ENCODE assay signal across 18 cellular contexts in genomic region chr3:114789803-114790202, GRCh38.
DNase-seq lines count a peak whose midpoint lies in the region; ATAC-seq, FAIRE-seq and TF ChIP-seq lines count a peak whose summit lies in the region.
"Had no signal": no experiment of that assay in that cellular context is flagged by ENCODE, and none has a peak within 500 bp of the region (broad histone marks: within the 10 kb centered on the region; RNA-seq: fewer than 3 reads in every experiment).

No MANE protein-coding gene starts in this region.

- no peaks in the 10 kb centered on the region for H3K9me3 ChIP-seq in PC-3 (ENCODE audit: low read length)
- no peaks in the 10 kb centered on the region for H3K9me3 ChIP-seq in kidney (ENCODE audit: control insufficient read depth in 1 of 2, low read length in 2 of 2)
- H3K9me3 ChIP-seq: BLaER1, Caco-2, HAP-1 had no signal

- peak; percentile 3 for FAIRE-seq in kidney (lab: Jason Lieb, UNC)
- no peak for FAIRE-seq in GM12891 (lab: Jason Lieb, UNC)
- FAIRE-seq: GM12892, GM19239, H1 had no signal

- BruUV-seq in PC-3 (replicated peaks; lab: Mats Ljungman, UMichigan), result no TSS peak

- intact Hi-C loops in PC-3 (cut with micrococcal nuclease), result no loop called here
- intact Hi-C loops in kidney (cut with DNase I), result no loop called here

- H3K4me3 ChIP-seq in LNCaP clone FGC (ENCODE audit: low read depth, low read length) (no peak overlapping the region), PC-3 (ENCODE audit: low read length) (no peak overlapping the region), kidney (ENCODE audit: low read length in 2 of 2) (no peak overlapping the region)
- H3K4me3 ChIP-seq: BLaER1, HAP-1 had no signal

- H3K9ac ChIP-seq in PC-3 (ENCODE audit: low read length) (no peak overlapping the region), kidney (ENCODE audit: low read length in 2 of 2) (no peak overlapping the region)
- H3K9ac ChIP-seq: BLaER1 had no signal

- DNase-seq in NCI-H146 (lab: John Stamatoyannopoulos, UW) (peak; percentile 14), NCI-H146 treated with DMSO at 0.1 percent for 48 hours (lab: John Stamatoyannopoulos, UW; ENCODE audit: unreplicated experiment) (no peak), LNCaP clone FGC (ENCODE audit: low read depth) (peak; percentile 58), PC-3 (no peak), kidney (no peak), GM12891 (ENCODE audit: insufficient read length, low spot score) (no peak), globus pallidus (ENCODE audit: low spot score) (no peak)
- DNase-seq: 8988T; AML-193; Caco-2; CD8-positive, alpha-beta memory T cell; DMS79 had no signal

- ATAC-seq in PC-3, result peak; percentile 55
- ATAC-seq in GM21367 (IDR thresholded peaks at IDR 0.05; ENCODE audit: unreplicated experiment), result no peak

- no peaks in the 10 kb centered on the region for H3K27me3 ChIP-seq in PC-3 (ENCODE audit: low read length)
- H3K27me3 ChIP-seq: BLaER1 had no signal

- H3K36me3 ChIP-seq in PC-3 (ENCODE audit: low read depth, low read length) (no peaks in the 10 kb centered on the region), kidney (ENCODE audit: control insufficient read depth in 1 of 2, insufficient read depth in 2 of 2, low read length in 2 of 2) (no peaks in the 10 kb centered on the region)
- H3K36me3 ChIP-seq: BLaER1, HAP-1 had no signal

- H2AFZ ChIP-seq in PC-3 (ENCODE audit: low read length), result no peak overlapping the region

- no peaks in the 10 kb centered on the region for H3F3A ChIP-seq in PC-3 (ENCODE audit: low read length, unreplicated experiment)

- H3K4me1 ChIP-seq in PC-3 (ENCODE audit: insufficient read depth, low read length) (no peaks in the 10 kb centered on the region), kidney (ENCODE audit: control insufficient read depth in 1 of 2, insufficient read depth in 1 of 2, low read depth in 1 of 2, low read length in 2 of 2) (no peaks in the 10 kb centered on the region)
- H3K4me1 ChIP-seq: BLaER1 had no signal

- H3K4me2 ChIP-seq in PC-3 (ENCODE audit: low read length), result no peak overlapping the region
- H3K4me2 ChIP-seq: BLaER1 had no signal

- POLR2A ChIA-PET in PC-3 (lab: Charles Lee; ENCODE audit: unreplicated experiment), result no interaction called here

- TF ChIP-seq POLR2A in GM12891 (IDR thresholded peaks at IDR 0.05; ENCODE audit: low read depth, low read length), result no peak

- H3K27ac ChIP-seq in PC-3 (ENCODE audit: low read length) (no peak overlapping the region), kidney (ENCODE audit: low read depth in 2 of 2, low read length in 2 of 2) (no peak overlapping the region)
- H3K27ac ChIP-seq: BLaER1 had no signal

- no peaks in the 10 kb centered on the region for H3K9me2 ChIP-seq in PC-3 (replicated peaks; ENCODE audit: low read length)

- H3K79me2 ChIP-seq in PC-3 (ENCODE audit: low read length), result no peaks in the 10 kb centered on the region

- CTCF ChIA-PET in PC-3 (lab: Charles Lee), result no interaction called here

- TF ChIP-seq CTCF in LNCaP clone FGC (IDR thresholded peaks at IDR 0.05; ENCODE audit: control insufficient read depth, extremely low read depth, insufficient read depth), result no peak
- no peak for TF ChIP-seq CTCF in PC-3 (conservative IDR thresholded peaks at IDR 0.05; ENCODE audit: low read depth, low read length)
- TF ChIP-seq CTCF in kidney (IDR thresholded peaks at IDR 0.05; ENCODE audit: borderline replicate concordance, extremely low read depth, insufficient read depth), result no peak

- H4K20me1 ChIP-seq in PC-3 (ENCODE audit: low read length), result no peaks in the 10 kb centered on the region
- H4K20me1 ChIP-seq: BLaER1 had no signal

TF ChIP-seq in GM12891, 5 proteins besides CTCF, POLR2A, EP300 and RAD21:
- TF ChIP-seq PAX5 (IDR thresholded peaks at IDR 0.05; ENCODE audit: insufficient read depth, low read length, severe bottlenecking), result no peak

Comparison
In these comparisons a context has a peak if more than half of its experiments do, and no peak if none do; other contexts are left out.
1. DNase-seq: peak in NCI-H146 (single experiment) and LNCaP clone FGC (single experiment); none in NCI-H146 treated with DMSO at 0.1 percent for 48 hours (single experiment), PC-3 (single experiment), kidney (single experiment), GM12891 (single experiment) and globus pallidus (single experiment).